ENCODE assay signal across 1 cellular context in genomic region chr22:36010090-36010489, GRCh38.
TF ChIP-seq lines count a peak whose summit lies in the region.

No MANE protein-coding gene starts in this region.

TF ChIP-seq in GM23338, 12 proteins besides CTCF, POLR2A, EP300 and RAD21 (continued from another document):
- TF ChIP-seq ZNF462 (CRISPR knock-in tag; IDR thresholded peaks at IDR 0.05) (no peak), ETS1 (IDR thresholded peaks at IDR 0.05) (no peak), EZH2phosphoT487 (IDR thresholded peaks at IDR 0.05; ENCODE audit: unreplicated experiment) (no peak), EZH2 (IDR thresholded peaks at IDR 0.05; ENCODE audit: low read depth, unreplicated experiment) (no peak), ZNF114 (CRISPR knock-in tag; IDR thresholded peaks at IDR 0.05) (no peak), REST (IDR thresholded peaks at IDR 0.05; ENCODE audit: unreplicated experiment) (no peak), NANOG (IDR thresholded peaks at IDR 0.05; ENCODE audit: borderline replicate concordance) (no peak), STAT1 (IDR thresholded peaks at IDR 0.05; ENCODE audit: unreplicated experiment) (no peak)
